In the genomic region with DNA sequence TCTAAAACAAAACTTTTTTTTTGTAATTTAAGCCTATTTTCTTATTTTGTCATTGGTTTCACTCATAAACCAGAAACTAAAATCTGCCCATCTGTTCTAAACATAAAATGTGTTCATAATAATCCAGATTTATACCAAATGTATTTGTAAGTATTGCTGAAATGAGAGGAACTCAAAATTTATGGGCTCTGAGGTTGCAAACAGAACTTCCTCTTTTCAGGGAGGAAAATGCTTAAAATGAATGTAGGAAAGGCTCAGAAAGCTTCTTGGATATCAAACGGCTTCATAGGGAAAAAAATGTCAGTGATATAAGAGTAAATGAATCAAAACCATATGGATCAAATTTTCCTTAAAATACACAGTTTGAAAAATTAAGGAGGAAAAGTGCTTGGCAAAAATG, we compare ENCODE assay signal across 21 cellular contexts.
"Had no signal": no experiment of that assay in that cellular context is flagged by ENCODE, and none has a peak within 500 bp of the region (broad histone marks: within the 10 kb centered on the region; RNA-seq: fewer than 3 reads in every experiment).

No MANE protein-coding gene starts in this region.

- H3K27ac ChIP-seq: heart left ventricle, neutrophil, psoas muscle, right lobe of liver, spleen, tibial artery, upper lobe of right lung, vagina had no signal

- DNase-seq: dermis blood vessel endothelial cell; effector CD4-positive, alpha-beta T cell; endodermal cell; erythroblast; heart left ventricle; hypothalamus; kidney glomerular epithelial cell; mucosa of descending colon; naive thymus-derived CD8-positive, alpha-beta T cell; psoas muscle; retina; right lobe of liver; spleen; stimulated activated CD4-positive, alpha-beta T cell treated with anti-CD3 and anti-CD28 coated beads, Interleukin-15, amount 100 ng/mL, for 24 hours; stimulated activated CD4-positive, alpha-beta T cell treated with anti-CD3 and anti-CD28 coated beads, Interleukin-1b, Interleukin-23, amount 100 ng/mL, for 48 hours; stimulated activated CD4-positive, alpha-beta T cell treated with anti-CD3 and anti-CD28 coated beads, Interleukin-4, amount 100 ng/mL, for 24 hours; tibial artery; upper lobe of right lung had no signal

- H3K9me3 ChIP-seq: heart left ventricle, mucosa of descending colon, neutrophil, psoas muscle, right lobe of liver, spleen, tibial artery, upper lobe of right lung, vagina had no signal

- H3K4me3 ChIP-seq: heart left ventricle, mucosa of descending colon, psoas muscle, right lobe of liver, spleen, tibial artery, upper lobe of right lung, vagina had no signal

- ATAC-seq: heart left ventricle; mucosa of descending colon; naive thymus-derived CD8-positive, alpha-beta T cell; psoas muscle; right lobe of liver; stimulated activated memory B cell treated with anti-CD40 and anti-IgM and Interleukin-4, amounts not matched to agents 10 μg/mL and 1 μg/mL and 100 μg/mL, for 72 hours; upper lobe of right lung had no signal

- H3K36me3 ChIP-seq: heart left ventricle, neutrophil, right lobe of liver, spleen, tibial artery, upper lobe of right lung, vagina had no signal
